Comparison of ENCODE assay signal across 27 cellular contexts in the genomic region with DNA sequence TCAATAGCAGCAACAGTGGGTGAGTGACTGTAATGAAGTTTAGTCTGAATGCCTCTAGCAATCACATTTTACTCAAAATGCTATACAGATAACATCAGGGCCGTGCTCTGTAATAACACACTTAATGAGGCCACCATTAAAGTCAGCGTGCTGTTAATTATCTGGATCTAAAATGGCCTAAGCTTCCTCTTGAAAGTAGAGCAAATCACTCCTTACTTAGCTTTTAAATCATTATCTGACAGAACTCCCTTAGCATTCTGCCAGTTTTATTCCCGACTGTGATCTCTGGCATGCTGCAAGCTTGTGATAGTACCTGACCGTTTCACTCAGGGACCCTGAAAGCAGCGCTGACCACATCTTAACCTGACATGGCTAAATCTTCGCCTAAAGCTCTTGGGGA. TPM values are rescaled to one million over a fixed set of nuclear protein-coding genes. Genes with fewer than 3 reads are reported as not detected.
DNase-seq lines count a peak whose midpoint lies in the region; ATAC-seq and TF ChIP-seq lines count a peak whose summit lies in the region.
"Had no signal": no experiment of that assay in that cellular context is flagged by ENCODE, and none has a peak within 500 bp of the region (broad histone marks: within the 10 kb centered on the region; RNA-seq: fewer than 3 reads in every experiment).

No MANE protein-coding gene starts in this region.

- H4K5ac ChIP-seq in H9 (ENCODE audit: insufficient read length, low read depth, low read length), result no peak overlapping the region

- no peak overlapping the region for H4K91ac ChIP-seq in H9 (ENCODE audit: insufficient read length, low read depth, low read length)

- no peak for ATAC-seq in left cardiac atrium
- ATAC-seq in natural killer cell treated with Interleukin-12 subunit alpha and Interleukin-12 subunit beta and Interleukin-15 and Interleukin-18, amount 100 ng/mL, for 72 hours, result no peak
- ATAC-seq: activated CD8-positive, alpha-beta T cell treated with anti-CD3 and anti-CD28 coated beads for 36 hours; activated naive CD4-positive, alpha-beta T cell treated with anti-CD3 and anti-CD28 coated beads, Interleukin-2, amount 50 U/mL, for 72 hours; body of pancreas; stimulated activated effector memory CD8-positive, alpha-beta T cell treated with anti-CD3 and anti-CD28 coated beads, Interleukin-12 subunit alpha, Interleukin-12 subunit beta, amount 100 ng/mL, for 72 hours; T-helper 17 cell; WTC11 had no signal

- 85% methylated on average over 6 of the region's 6 CpGs for WGBS in esophagus muscularis mucosa
- 83 to 92% methylated on average over 2 to 6 of the region's 6 CpGs for WGBS in transverse colon (ENCODE audit: low coverage in 1 of 2), 2 donors
- no CpG with 5 or more reads among the region's 6 CpGs for WGBS in H9 (ENCODE audit: extremely low coverage, insufficient read length, low lambda C conversion rate)

- H2BK120ac ChIP-seq in H9 (ENCODE audit: low read depth, low read length, poor library complexity, severe bottlenecking), result no peak overlapping the region

- H3K27ac ChIP-seq in cardiac muscle cell (peak overlapping the region; percentile 52), esophagus muscularis mucosa (replicated peaks in 1 of 4) (peak overlapping the region in 3 of 4 donors; percentile 71 to 81 (median 73)), transverse colon (peak overlapping the region; percentile 66 to 79 (median 72)), H9 (ENCODE audit: insufficient read length, low read depth, low read length) (no peak overlapping the region)
- H3K27ac ChIP-seq: colonic mucosa, HL-60 had no signal

- no peaks in the 10 kb centered on the region for H3K4me1 ChIP-seq in cardiac muscle cell (ENCODE audit: low read depth)
- peaks cover 6 to 30% (median 28%) of the 10 kb centered on the region in 4 donors for H3K4me1 ChIP-seq in esophagus muscularis mucosa
- peaks cover 5 to 12% (median 8%) of the 10 kb centered on the region in 4 donors for H3K4me1 ChIP-seq in transverse colon
- H3K4me1 ChIP-seq in H9 (ENCODE audit: insufficient read depth, low read length), result no peaks in the 10 kb centered on the region
- H3K4me1 ChIP-seq: colonic mucosa had no signal

- H3K4me3 Mint-ChIP-seq in nephron progenitor cell (no peak overlapping the region), H9 (no peak overlapping the region)
- no peak overlapping the region for H3K4me3 Mint-ChIP-seq in natural killer cell treated with Interleukin-12 subunit alpha and Interleukin-12 subunit beta and Interleukin-15 and Interleukin-18, amount 100 ng/mL, for 72 hours
- H3K4me3 Mint-ChIP-seq: activated CD8-positive, alpha-beta T cell treated with anti-CD3 and anti-CD28 coated beads for 36 hours; IgD-negative memory B cell; stimulated activated effector memory CD8-positive, alpha-beta T cell treated with anti-CD3 and anti-CD28 coated beads, Interleukin-12 subunit alpha, Interleukin-12 subunit beta, amount 100 ng/mL, for 72 hours; T-helper 17 cell; WTC11 had no signal

- no peak overlapping the region for H3K4ac ChIP-seq in H9 (ENCODE audit: low read depth, low read length)

- H2BK20ac ChIP-seq in H9 (ENCODE audit: low read depth, low read length, poor library complexity, severe bottlenecking), result no peak overlapping the region

- H2AK5ac ChIP-seq in H9 (ENCODE audit: insufficient read length, low read length), result no peak overlapping the region

- H2AFZ ChIP-seq in H9 (ENCODE audit: low read length), result no peak overlapping the region

- intact Hi-C loops in left cardiac atrium (cut with DNase I), result no loop called here
- intact Hi-C loops in esophagus muscularis mucosa (cut with DNase I), result no loop called here
- intact Hi-C loops in transverse colon (cut with DNase I; ENCODE audit: low total_unique reads), result no loop called here

- TF ChIP-seq EP300 in esophagus muscularis mucosa (IDR thresholded peaks at IDR 0.05) (no peak), transverse colon (IDR thresholded peaks at IDR 0.05; ENCODE audit: low read depth) (no peak)

- H3K23ac ChIP-seq in H9 (ENCODE audit: insufficient read length, low read depth, low read length), result no peak overlapping the region

- H3K4me1 Mint-ChIP-seq in nephron progenitor cell (peaks cover 6% of the 10 kb centered on the region), H9 (peaks cover 1 to 5% of the 10 kb centered on the region in 2 experiments; a peak in 3 of 4 replicates)
- peaks cover 12 to 17% of the 10 kb centered on the region in 2 donors for H3K4me1 Mint-ChIP-seq in natural killer cell treated with Interleukin-12 subunit alpha and Interleukin-12 subunit beta and Interleukin-15 and Interleukin-18, amount 100 ng/mL, for 72 hours (ENCODE audit: low read depth in 2 of 2)

- H3K36me3 Mint-ChIP-seq in nephron progenitor cell (ENCODE audit: low read depth) (peaks cover 76% of the 10 kb centered on the region), H9 (ENCODE audit: insufficient read depth in 1 of 3, low read depth in 3 of 3) (peaks cover 24 to 64% (median 45%) of the 10 kb centered on the region in 3 experiments)
- H3K36me3 Mint-ChIP-seq in natural killer cell treated with Interleukin-12 subunit alpha and Interleukin-12 subunit beta and Interleukin-15 and Interleukin-18, amount 100 ng/mL, for 72 hours, result peaks cover 18% of the 10 kb centered on the region

- DNase-seq in cardiac muscle cell (ENCODE audit: low read depth in 1 of 2, low spot score in 1 of 2) (no peak), left cardiac atrium (no peak), esophagus muscularis mucosa (ENCODE audit: extremely low spot score) (no peak), nephron progenitor cell (no peak), transverse colon (no peak), H9 (no peak), nucleus accumbens (lab: John Stamatoyannopoulos, UW) (no peak)
- no peak for DNase-seq in natural killer cell treated with Interleukin-12 subunit alpha and Interleukin-12 subunit beta and Interleukin-15 and Interleukin-18, amount 100 ng/mL, for 72 hours (ENCODE audit: low spot score)
- DNase-seq: activated CD8-positive, alpha-beta T cell treated with anti-CD3 and anti-CD28 coated beads for 36 hours; activated T-cell treated with anti-CD3 and anti-CD28 coated beads, Interleukin-2, amount 50 U/mL, for 48 hours; body of pancreas; C1 segment of cervical spinal cord; colonic mucosa; DMS 273 treated with DMSO at 0.1 percent for 48 hours; GF-D8; MM.1S; NCI-H1436 treated with DMSO at 0.1 percent for 48 hours; NCI-H526 treated with DMSO at 0.1 percent for 48 hours; T-helper 17 cell had no signal

- no peak overlapping the region for H2BK12ac ChIP-seq in H9 (ENCODE audit: insufficient read length, low read depth, low read length)

- no peak overlapping the region for H3K18ac ChIP-seq in H9 (ENCODE audit: insufficient read length, low read depth, low read length)

- no peak overlapping the region for H4K8ac ChIP-seq in H9 (replicated peaks; ENCODE audit: insufficient read length, low read depth, low read length)

- H3T11ph ChIP-seq in H9 (ENCODE audit: low read length), result no peak overlapping the region

- peaks cover 2% of the 10 kb centered on the region; the same call in 1 of the 2 replicates for H3K79me2 ChIP-seq in H9 (ENCODE audit: insufficient read depth, low read length)

- no peak overlapping the region for H3K9ac ChIP-seq in H9 (ENCODE audit: extremely low read depth, insufficient read length, low read length)

- H3K79me1 ChIP-seq in H9 (ENCODE audit: insufficient read depth, low read depth, low read length, poor library complexity, severe bottlenecking), result peaks cover 6% of the 10 kb centered on the region

- H3K27me3 ChIP-seq in cardiac muscle cell (no peaks in the 10 kb centered on the region), esophagus muscularis mucosa (no peaks in the 10 kb centered on the region), transverse colon (no peaks in the 10 kb centered on the region), H9 (ENCODE audit: insufficient read depth, low read length) (no peaks in the 10 kb centered on the region)
- H3K27me3 ChIP-seq: body of pancreas, colonic mucosa had no signal

- in situ Hi-C loops in transverse colon (cut with MboI; ENCODE audit: low pct_ligation_motif_present in 1 of 4, low pct_unique_long_range_greater_than_20kb in 1 of 4, low sequenced_read_pairs in 3 of 4), result no loop called here

- H3K36me3 ChIP-seq in cardiac muscle cell (peaks cover 40% of the 10 kb centered on the region), esophagus muscularis mucosa (peaks cover 24 to 49% (median 45%) of the 10 kb centered on the region in 4 donors), transverse colon (peaks cover 0 to 33% (median 12%) of the 10 kb centered on the region in 4 donors)

- H3K27ac Mint-ChIP-seq in nephron progenitor cell, result peak overlapping the region; percentile 77
- 0 out of 7 replicates have a peak overlapping the region, but pooled peaks of 1 of the 3 experiments have one; percentile 12 for H3K27ac Mint-ChIP-seq in H9
- H3K27ac Mint-ChIP-seq in natural killer cell treated with Interleukin-12 subunit alpha and Interleukin-12 subunit beta and Interleukin-15 and Interleukin-18, amount 100 ng/mL, for 72 hours, result no peak overlapping the region
- H3K27ac Mint-ChIP-seq: activated CD8-positive, alpha-beta T cell treated with anti-CD3 and anti-CD28 coated beads for 36 hours; IgD-negative memory B cell; stimulated activated effector memory CD8-positive, alpha-beta T cell treated with anti-CD3 and anti-CD28 coated beads, Interleukin-12 subunit alpha, Interleukin-12 subunit beta, amount 100 ng/mL, for 72 hours; T-helper 17 cell; WTC11 had no signal

- H3K27me3 Mint-ChIP-seq in nephron progenitor cell (ENCODE audit: low read depth, poor library complexity) (no peaks in the 10 kb centered on the region), H9 (ENCODE audit: low read depth) (no peaks in the 10 kb centered on the region)
- no peaks in the 10 kb centered on the region for H3K27me3 Mint-ChIP-seq in natural killer cell treated with Interleukin-12 subunit alpha and Interleukin-12 subunit beta and Interleukin-15 and Interleukin-18, amount 100 ng/mL, for 72 hours
- H3K27me3 Mint-ChIP-seq: activated CD8-positive, alpha-beta T cell treated with anti-CD3 and anti-CD28 coated beads for 36 hours; IgD-negative memory B cell; T-helper 17 cell had no signal

- H3K4me3 ChIP-seq in cardiac muscle cell (no peak overlapping the region), esophagus muscularis mucosa (no peak overlapping the region), transverse colon (no peak overlapping the region)
- H3K4me3 ChIP-seq: body of pancreas, colonic mucosa, HAP-1 had no signal

- TF ChIP-seq POLR2A in esophagus muscularis mucosa (IDR thresholded peaks at IDR 0.05; ENCODE audit: low read depth) (no peak), transverse colon (IDR thresholded peaks at IDR 0.05) (no peak)

- no peak overlapping the region for H2BK15ac ChIP-seq in H9 (ENCODE audit: low read depth, low read length)

- TF ChIP-seq CTCF in cardiac muscle cell (IDR thresholded peaks at IDR 0.05; ENCODE audit: low read depth, low read length), result no peak
- TF ChIP-seq CTCF in esophagus muscularis mucosa (IDR thresholded peaks at IDR 0.05), result no peak
- no peak for TF ChIP-seq CTCF in nephron progenitor cell (IDR thresholded peaks at IDR 0.05)
- no peak for TF ChIP-seq CTCF in transverse colon (IDR thresholded peaks at IDR 0.05)
- TF ChIP-seq CTCF in H9 (conservative IDR thresholded peaks at IDR 0.05), result no peak

- no peaks in the 10 kb centered on the region for H3K9me3 Mint-ChIP-seq in nephron progenitor cell
- no peaks in the 10 kb centered on the region for H3K9me3 Mint-ChIP-seq in H9
- H3K9me3 Mint-ChIP-seq in natural killer cell treated with Interleukin-12 subunit alpha and Interleukin-12 subunit beta and Interleukin-15 and Interleukin-18, amount 100 ng/mL, for 72 hours, result no peaks in the 10 kb centered on the region
- H3K9me3 Mint-ChIP-seq: activated CD8-positive, alpha-beta T cell treated with anti-CD3 and anti-CD28 coated beads for 36 hours; activated naive CD4-positive, alpha-beta T cell treated with anti-CD3 and anti-CD28 coated beads, Interleukin-2, amount 50 U/mL, for 72 hours; IgD-negative memory B cell; stimulated activated effector memory CD8-positive, alpha-beta T cell treated with anti-CD3 and anti-CD28 coated beads, Interleukin-12 subunit alpha, Interleukin-12 subunit beta, amount 100 ng/mL, for 72 hours; WTC11 had no signal

- no peak overlapping the region for H3K4me2 ChIP-seq in H9 (ENCODE audit: insufficient read depth, insufficient read length, low read length)

- H2BK5ac ChIP-seq in H9 (ENCODE audit: insufficient read length, low read length), result no peak overlapping the region

- no peaks in the 10 kb centered on the region for H3K9me3 ChIP-seq in cardiac muscle cell (ENCODE audit: low read depth)
- no peaks in the 10 kb centered on the region for H3K9me3 ChIP-seq in esophagus muscularis mucosa
- H3K9me3 ChIP-seq in transverse colon, result no peaks in the 10 kb centered on the region
- H3K9me3 ChIP-seq in H9 (ENCODE audit: control insufficient read depth, low read depth, low read length), result no peaks in the 10 kb centered on the region
- H3K9me3 ChIP-seq: body of pancreas, colonic mucosa, HAP-1 had no signal

- H3K56ac ChIP-seq in H9 (ENCODE audit: insufficient read length, low read depth, low read length), result no peak overlapping the region

- H3K14ac ChIP-seq in H9 (ENCODE audit: insufficient read depth, low read length), result no peak overlapping the region

- H4K20me1 ChIP-seq in H9 (ENCODE audit: control insufficient read depth, insufficient read depth, insufficient read length), result no peaks in the 10 kb centered on the region

- no peaks in the 10 kb centered on the region for H3K23me2 ChIP-seq in H9 (ENCODE audit: insufficient read length, low read depth, low read length, poor library complexity, severe bottlenecking)

RNA-seq across cellular contexts. Expression of a gene that starts 9.0 kb away (rescaled TPM):
- total RNA-seq in cardiac muscle cell, result 2,923 and 3,227 TPM in 2 replicates
- 487 and 521 TPM in 2 replicates for polyA plus RNA-seq in cardiac muscle cell
- total RNA-seq in left cardiac atrium, result 100 to 1,000 TPM; 765 to 811 TPM
- total RNA-seq in esophagus muscularis mucosa, result 1,000 to 10,000 TPM in 3 of 4 donors, 100 to 1,000 TPM in 1; 950 to 4,390 (median 2,121) TPM
- total RNA-seq in transverse colon, result 1,000 to 10,000 TPM; 1,279 to 3,433 (median 2,045) TPM
- total RNA-seq in H9 (2021), result 2,120 and 2,130 TPM in 2 replicates
- total RNA-seq in natural killer cell treated with Interleukin-12 subunit alpha and Interleukin-12 subunit beta and Interleukin-15 and Interleukin-18, amount 100 ng/mL, for 72 hours, result 1,000 to 10,000 TPM in 1 of 2 donors, 100 to 1,000 TPM in 1; 834 to 1,122 TPM

RNA-seq across cellular contexts. Expression of a gene that starts 10.8 kb away (rescaled TPM):
- total RNA-seq in cardiac muscle cell (4.7 and 5.4 TPM in 2 replicates), left cardiac atrium (10 to 100 TPM in 1 of 2 donors, 1 to 10 TPM in 1; 3.3 to 25.0 TPM), esophagus muscularis mucosa (10 to 100 TPM in 1 of 4 donors, 1 to 10 TPM in 3; 2.1 to 19.1 (median 6.6) TPM), transverse colon (1 to 10 TPM in 2 of 4 donors, not detected in 2; 1.6 to 2.0 TPM), H9 (2021) (0.39 TPM in 1 of 2 replicates, not detected in the other)
- 5.1 and 5.8 TPM in 2 replicates for polyA plus RNA-seq in cardiac muscle cell
- total RNA-seq in natural killer cell treated with Interleukin-12 subunit alpha and Interleukin-12 subunit beta and Interleukin-15 and Interleukin-18, amount 100 ng/mL, for 72 hours, result under 1 TPM in 1 of 2 donors, not detected in 1; 0.48 TPM
- total RNA-seq: activated naive CD4-positive, alpha-beta T cell treated with anti-CD3 and anti-CD28 coated beads, Interleukin-2, amount 50 U/mL, for 72 hours; kidney epithelial cell; renal cortical epithelial cell; T-helper 17 cell had no signal
- polyA plus RNA-seq: IgD-negative memory B cell had no signal

RNA-seq across cellular contexts. Expression of a gene that starts 25.9 kb away (rescaled TPM):
- 24.3 and 24.5 TPM in 2 replicates for total RNA-seq in cardiac muscle cell
- polyA plus RNA-seq in cardiac muscle cell, result 34.9 and 41.5 TPM in 2 replicates
- 10 to 100 TPM; 17.3 to 22.2 TPM for total RNA-seq in left cardiac atrium
- 10 to 100 TPM; 30.2 to 36.5 (median 34.5) TPM for total RNA-seq in esophagus muscularis mucosa
- 10 to 100 TPM in 2 of 4 donors, 1 to 10 TPM in 2; 7.4 to 12.4 (median 11.0) TPM for total RNA-seq in transverse colon
- total RNA-seq in H9 (2021), result 40.4 and 42.0 TPM in 2 replicates
- total RNA-seq in natural killer cell treated with Interleukin-12 subunit alpha and Interleukin-12 subunit beta and Interleukin-15 and Interleukin-18, amount 100 ng/mL, for 72 hours, result 10 to 100 TPM; 24.7 to 47.2 TPM
